In genomic region chr4:70666369-70666768, GRCh38 we compare ENCODE assay signal across 9 cellular contexts. TPM values are rescaled to one million over a fixed set of nuclear protein-coding genes. Genes with fewer than 3 reads are reported as not detected.
DNase-seq lines count a peak whose midpoint lies in the region; ATAC-seq and TF ChIP-seq lines count a peak whose summit lies in the region.
"Had no signal": no experiment of that assay in that cellular context is flagged by ENCODE, and none has a peak within 500 bp of the region (broad histone marks: within the 10 kb centered on the region; RNA-seq: fewer than 3 reads in every experiment).

TSS of gene JCHAIN (minus strand) at chr4:70666508. CDS start at chr4:70666490, 18 bp downstream.

- TF ChIP-seq EP300 in stomach (IDR thresholded peaks at IDR 0.05), result no peak

- no peak for TF ChIP-seq POLR2A in body of pancreas (IDR thresholded peaks at IDR 0.05)
- TF ChIP-seq POLR2A in stomach (IDR thresholded peaks at IDR 0.05), result no peak

- H3K9me3 ChIP-seq in body of pancreas (no peaks in the 10 kb centered on the region), stomach (no peaks in the 10 kb centered on the region)

- H3K36me3 ChIP-seq in body of pancreas (replicated peaks in 1 of 2; ENCODE audit: insufficient read depth in 1 of 2, low read depth in 2 of 2), result no peaks in the 10 kb centered on the region
- H3K36me3 ChIP-seq in stomach, result no peaks in the 10 kb centered on the region

- no peak for DNase-seq in body of pancreas
- DNase-seq in stomach, result no peak
- no peak for DNase-seq in OCI-M2 (lab: John Stamatoyannopoulos, UW; ENCODE audit: unreplicated experiment)
- DNase-seq in GM10266 (ENCODE audit: extremely low spot score), result no peak

- peak; percentile 50 for ATAC-seq in GM18909 (IDR thresholded peaks at IDR 0.05; ENCODE audit: poor library complexity, unreplicated experiment)
- ATAC-seq in HG02885 (IDR thresholded peaks at IDR 0.05; ENCODE audit: poor library complexity, unreplicated experiment), result peak; percentile 79
- ATAC-seq in body of pancreas, result no peak
- no peak for ATAC-seq in HG02938 (IDR thresholded peaks at IDR 0.05; ENCODE audit: unreplicated experiment)

- TF ChIP-seq CTCF in body of pancreas (IDR thresholded peaks at IDR 0.05), result no peak
- TF ChIP-seq CTCF in stomach (IDR thresholded peaks at IDR 0.05), result no peak
- no peak for TF ChIP-seq CTCF in GM10266 (IDR thresholded peaks at IDR 0.05; ENCODE audit: control insufficient read depth, insufficient read depth, low read depth, missing control alignments)

- intact Hi-C loops in body of pancreas (cut with DNase I) (no loop called here), stomach (cut with DNase I; ENCODE audit: low total_unique reads) (no loop called here)

- H3K27ac ChIP-seq in body of pancreas (no peak within 1 kb of the TSS), stomach (no peak within 1 kb of the TSS)

- no peaks in the 10 kb centered on the region for H3K27me3 ChIP-seq in body of pancreas
- H3K27me3 ChIP-seq in stomach, result no peaks in the 10 kb centered on the region

- WGBS in body of pancreas, 2 donors, result 77 to 80% methylated on average over 1 of the region's 1 CpG
- WGBS in stomach, 5 donors, result 53 to 77% (median 58%) methylated on average over 1 of the region's 1 CpG

- H3K4me3 ChIP-seq in body of pancreas (no peak within 1 kb of the TSS), stomach (no peak within 1 kb of the TSS)

- H3K4me1 ChIP-seq in body of pancreas (no peaks in the 10 kb centered on the region), stomach (peaks cover 0 to 4% (median 0%) of the 10 kb centered on the region in 4 donors)

RNA-seq across cellular contexts. Expression of gene JCHAIN, which starts in this region (rescaled TPM):
- total RNA-seq in body of pancreas (10 to 100 TPM; 13.2 to 27.7 TPM), stomach (100 to 1,000 TPM in 1 of 5 donors, 10 to 100 TPM in 3, 1 to 10 TPM in 1; 5.5 to 284 (median 25.0) TPM)
- 100 to 1,000 TPM in 2 of 3 donors, 10 to 100 TPM in 1; 49.4 to 167 (median 136) TPM for polyA plus RNA-seq in stomach
- total RNA-seq: dermis microvascular lymphatic vessel endothelial cell; T-helper 1 cell treated with Interleukin-12 subunit alpha and Interleukin-12 subunit beta and Interleukin-4 antibody, amounts not matched to agents 30 ng/mL and 1 ng/mL, for 36 hours had no signal

Comparison
In these comparisons a context has a peak if more than half of its experiments do, and no peak if none do; other contexts are left out.
1. ATAC-seq: peak in GM18909 (single experiment) and HG02885 (single experiment); none in body of pancreas (single experiment) and HG02938 (single experiment).